In genomic region chr9:107989544-107989943, GRCh38 we compare ENCODE assay signal across 17 cellular contexts.
DNase-seq lines count a peak whose midpoint lies in the region; ATAC-seq lines count a peak whose summit lies in the region.
"Had no signal": no experiment of that assay in that cellular context is flagged by ENCODE, and none has a peak within 500 bp of the region (broad histone marks: within the 10 kb centered on the region; RNA-seq: fewer than 3 reads in every experiment).

No MANE protein-coding gene starts in this region.

- no peak overlapping the region for H2AK5ac ChIP-seq in mesendoderm (ENCODE audit: low read length)

- DNase-seq in Right ventricle myocardium inferior (ENCODE audit: missing footprints) (no peak), cardiac septum (ENCODE audit: low spot score) (no peak), fibroblast of gingiva (ENCODE audit: low read depth) (peak; percentile 85), mesendoderm (no peak), H4 (ENCODE audit: low spot score) (no peak)
- no peak for DNase-seq in activated T-cell treated with anti-CD3 and anti-CD28 coated beads, Interleukin-2, amount 50 U/mL, for 1 hour
- no peak for DNase-seq in activated CD4-positive, alpha-beta T cell treated with anti-CD3 and anti-CD28 coated beads, Interleukin-2, amount 50 U/mL, for 4 hours
- DNase-seq: activated naive CD4-positive, alpha-beta T cell treated with anti-CD3 and anti-CD28 coated beads for 36 hours; effector memory CD8-positive, alpha-beta T cell; NCI-H187 treated with DMSO at 0.1 percent for 48 hours; NCI-H524 treated with DMSO at 0.1 percent for 48 hours; stimulated activated CD4-positive, alpha-beta T cell treated with anti-CD3 and anti-CD28 coated beads, Interleukin-2, amount 100 ng/mL, for 48 hours; T-helper 1 cell; thyroid gland had no signal

- H4K8ac ChIP-seq in mesendoderm (ENCODE audit: low read depth, low read length): no peak overlapping the region

- no peak overlapping the region for H3K4me3 ChIP-seq in mesendoderm (ENCODE audit: low read length)
- H3K4me3 ChIP-seq: thyroid gland had no signal

- no peak overlapping the region for H2BK15ac ChIP-seq in mesendoderm (replicated peaks; ENCODE audit: low read depth)

- H3K27me3 ChIP-seq in mesendoderm (ENCODE audit: insufficient read depth, low read length, poor library complexity): no peaks in the 10 kb centered on the region
- H3K27me3 ChIP-seq: thyroid gland had no signal

- H3K18ac ChIP-seq in mesendoderm (ENCODE audit: low read length): no peak overlapping the region

- intact Hi-C loops in Right ventricle myocardium inferior (cut with DNase I): no loop called here
- intact Hi-C loops in cardiac septum (cut with DNase I): no loop called here

- no peaks in the 10 kb centered on the region for H3K79me2 ChIP-seq in mesendoderm (ENCODE audit: control insufficient read depth, insufficient read depth, low read length)

- H3K36me3 ChIP-seq in mesendoderm (ENCODE audit: control insufficient read depth, insufficient read depth, low read length): no peaks in the 10 kb centered on the region
- H3K36me3 ChIP-seq: thyroid gland had no signal

- H2BK5ac ChIP-seq in mesendoderm (ENCODE audit: low read length): no peak overlapping the region

- ATAC-seq in Right ventricle myocardium inferior (peak; percentile 90), GM18868 (IDR thresholded peaks at IDR 0.05; ENCODE audit: unreplicated experiment) (no peak)
- ATAC-seq: effector memory CD8-positive, alpha-beta T cell; HCT116; Panc1 had no signal

- peak overlapping the region; percentile 40 for H3K27ac ChIP-seq in mesendoderm (ENCODE audit: low read depth, low read length)
- H3K27ac ChIP-seq: thyroid gland had no signal

- H4K5ac ChIP-seq in mesendoderm (ENCODE audit: low read length): no peak overlapping the region

- H3K4me1 ChIP-seq in mesendoderm (ENCODE audit: control insufficient read depth, low read depth, low read length): peaks cover 2% of the 10 kb centered on the region
- H3K4me1 ChIP-seq: thyroid gland had no signal

- H3K4me2 ChIP-seq in mesendoderm (ENCODE audit: low read length): no peak overlapping the region

- no peak overlapping the region for H3K9ac ChIP-seq in mesendoderm (ENCODE audit: low read length)

- H3K79me1 ChIP-seq in mesendoderm (ENCODE audit: low read length): no peaks in the 10 kb centered on the region

- H2BK120ac ChIP-seq in mesendoderm (ENCODE audit: low read depth, low read length): no peak overlapping the region

- H3K4ac ChIP-seq in mesendoderm (ENCODE audit: low read depth, low read length): no peak overlapping the region

- no CpG with 5 or more reads among the region's 2 CpGs for WGBS in mesendoderm (ENCODE audit: extremely low coverage, insufficient coverage, low lambda C conversion rate)

- H3K56ac ChIP-seq in mesendoderm (ENCODE audit: low read length): no peak overlapping the region

- no peak overlapping the region for H3K23ac ChIP-seq in mesendoderm (ENCODE audit: low read length)
